Comparison of ENCODE assay signal across 1 cellular context in genomic region chr20:62168890-62169435, GRCh38.
TF ChIP-seq lines count a peak whose summit lies in the region.

No MANE protein-coding gene starts in this region.

TF ChIP-seq in IMR-90, 13 proteins besides CTCF, POLR2A, EP300 and RAD21:
- TF ChIP-seq ELK1 (IDR thresholded peaks at IDR 0.05; ENCODE audit: borderline replicate concordance, low read depth, low read length) (no peak), MAZ (IDR thresholded peaks at IDR 0.05; ENCODE audit: borderline replicate concordance, low read depth, low read length) (no peak), RFX5 (IDR thresholded peaks at IDR 0.05; ENCODE audit: low read depth, low read length) (no peak), RCOR1 (IDR thresholded peaks at IDR 0.05; ENCODE audit: insufficient replicate concordance, low read length) (no peak)
TF ChIP-seq in IMR-90: peak in this region for 0.
